In genomic region chr17:78359936-78360370, GRCh38 we compare ENCODE assay signal across 1 cellular context.
TF ChIP-seq lines count a peak whose summit lies in the region.

TSS of gene SOCS3 (minus strand) at chr17:78360077. CDS start at chr17:78359095, 982 bp downstream.

TF ChIP-seq in HepG2, 621 proteins besides CTCF, POLR2A, EP300 and RAD21 (continued from another document and continues in another):
- TF ChIP-seq, protein P1, sequence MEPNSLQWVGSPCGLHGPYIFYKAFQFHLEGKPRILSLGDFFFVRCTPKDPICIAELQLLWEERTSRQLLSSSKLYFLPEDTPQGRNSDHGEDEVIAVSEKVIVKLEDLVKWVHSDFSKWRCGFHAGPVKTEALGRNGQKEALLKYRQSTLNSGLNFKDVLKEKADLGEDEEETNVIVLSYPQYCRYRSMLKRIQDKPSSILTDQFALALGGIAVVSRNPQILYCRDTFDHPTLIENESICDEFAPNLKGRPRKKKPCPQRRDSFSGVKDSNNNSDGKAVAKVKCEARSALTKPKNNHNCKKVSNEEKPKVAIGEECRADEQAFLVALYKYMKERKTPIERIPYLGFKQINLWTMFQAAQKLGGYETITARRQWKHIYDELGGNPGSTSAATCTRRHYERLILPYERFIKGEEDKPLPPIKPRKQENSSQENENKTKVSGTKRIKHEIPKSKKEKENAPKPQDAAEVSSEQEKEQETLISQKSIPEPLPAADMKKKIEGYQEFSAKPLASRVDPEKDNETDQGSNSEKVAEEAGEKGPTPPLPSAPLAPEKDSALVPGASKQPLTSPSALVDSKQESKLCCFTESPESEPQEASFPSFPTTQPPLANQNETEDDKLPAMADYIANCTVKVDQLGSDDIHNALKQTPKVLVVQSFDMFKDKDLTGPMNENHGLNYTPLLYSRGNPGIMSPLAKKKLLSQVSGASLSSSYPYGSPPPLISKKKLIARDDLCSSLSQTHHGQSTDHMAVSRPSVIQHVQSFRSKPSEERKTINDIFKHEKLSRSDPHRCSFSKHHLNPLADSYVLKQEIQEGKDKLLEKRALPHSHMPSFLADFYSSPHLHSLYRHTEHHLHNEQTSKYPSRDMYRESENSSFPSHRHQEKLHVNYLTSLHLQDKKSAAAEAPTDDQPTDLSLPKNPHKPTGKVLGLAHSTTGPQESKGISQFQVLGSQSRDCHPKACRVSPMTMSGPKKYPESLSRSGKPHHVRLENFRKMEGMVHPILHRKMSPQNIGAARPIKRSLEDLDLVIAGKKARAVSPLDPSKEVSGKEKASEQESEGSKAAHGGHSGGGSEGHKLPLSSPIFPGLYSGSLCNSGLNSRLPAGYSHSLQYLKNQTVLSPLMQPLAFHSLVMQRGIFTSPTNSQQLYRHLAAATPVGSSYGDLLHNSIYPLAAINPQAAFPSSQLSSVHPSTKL (CRISPR knock-in tag; IDR thresholded peaks at IDR 0.05) = peak; percentile 70
- TF ChIP-seq, protein P2, sequence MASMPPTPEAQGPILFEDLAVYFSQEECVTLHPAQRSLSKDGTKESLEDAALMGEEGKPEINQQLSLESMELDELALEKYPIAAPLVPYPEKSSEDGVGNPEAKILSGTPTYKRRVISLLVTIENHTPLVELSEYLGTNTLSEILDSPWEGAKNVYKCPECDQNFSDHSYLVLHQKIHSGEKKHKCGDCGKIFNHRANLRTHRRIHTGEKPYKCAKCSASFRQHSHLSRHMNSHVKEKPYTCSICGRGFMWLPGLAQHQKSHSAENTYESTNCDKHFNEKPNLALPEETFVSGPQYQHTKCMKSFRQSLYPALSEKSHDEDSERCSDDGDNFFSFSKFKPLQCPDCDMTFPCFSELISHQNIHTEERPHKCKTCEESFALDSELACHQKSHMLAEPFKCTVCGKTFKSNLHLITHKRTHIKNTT (CRISPR knock-in tag; IDR thresholded peaks at IDR 0.05) = no peak
- TF ChIP-seq NFKBIZ (CRISPR knock-in tag; IDR thresholded peaks at IDR 0.05) (no peak; the same call in 1 of the 2 replicates), KDM2A (CRISPR knock-in tag; IDR thresholded peaks at IDR 0.05; ENCODE audit: borderline replicate concordance, low read depth) (peak; percentile 79; the same call in 1 of the 2 replicates), KLF15 (CRISPR knock-in tag; IDR thresholded peaks at IDR 0.05; ENCODE audit: borderline replicate concordance) (no peak), KAT8 (CRISPR knock-in tag; IDR thresholded peaks at IDR 0.05) (peak; percentile 45; the same call in 1 of the 2 replicates), ZNF576 (CRISPR knock-in tag; IDR thresholded peaks at IDR 0.05) (no peak), SAP130 (CRISPR knock-in tag; IDR thresholded peaks at IDR 0.05; ENCODE audit: low read depth) (peak; percentile 83), DNMT3B (CRISPR knock-in tag; conservative IDR thresholded peaks at IDR 0.05) (0 out of 2 replicates have a peak, but pooled peaks have one; percentile 17), SOX5 (CRISPR knock-in tag; IDR thresholded peaks at IDR 0.05; ENCODE audit: borderline replicate concordance) (peak; percentile 51; the same call in 1 of the 2 replicates), RFX5 (IDR thresholded peaks at IDR 0.05; ENCODE audit: low read depth, low read length) (no peak), SOX6 (IDR thresholded peaks at IDR 0.05) (no peak), SOX6 (CRISPR knock-in tag; IDR thresholded peaks at IDR 0.05) (peak; percentile 19; the same call in 1 of the 2 replicates), MXD4 (CRISPR knock-in tag; IDR thresholded peaks at IDR 0.05) (peak; percentile 56; the same call in 1 of the 2 replicates), ETV6 (CRISPR knock-in tag; conservative IDR thresholded peaks at IDR 0.05) (0 out of 2 replicates have a peak, but pooled peaks have one; percentile 10), JUNB (CRISPR knock-in tag; IDR thresholded peaks at IDR 0.05; ENCODE audit: borderline replicate concordance) (no peak), PLRG1 (conservative IDR thresholded peaks at IDR 0.05) (no peak), ZNF839 (CRISPR knock-in tag; IDR thresholded peaks at IDR 0.05; ENCODE audit: borderline replicate concordance) (no peak), CSRNP1 (CRISPR knock-in tag; IDR thresholded peaks at IDR 0.05) (no peak), AHDC1 (CRISPR knock-in tag; IDR thresholded peaks at IDR 0.05; ENCODE audit: borderline replicate concordance) (no peak), EED (CRISPR knock-in tag; IDR thresholded peaks at IDR 0.05) (0 out of 2 replicates have a peak, but pooled peaks have one; percentile 2), DMTF1 (CRISPR knock-in tag; IDR thresholded peaks at IDR 0.05) (no peak), MTERF4 (CRISPR knock-in tag; IDR thresholded peaks at IDR 0.05) (0 out of 2 replicates have a peak, but pooled peaks have one; percentile 36), ASH2L (IDR thresholded peaks at IDR 0.05; ENCODE audit: insufficient read length, low read depth, low read length) (peak; percentile 20), SAFB2 (CRISPR knock-in tag; IDR thresholded peaks at IDR 0.05; ENCODE audit: borderline replicate concordance, low read depth) (no peak), FIP1L1 (IDR thresholded peaks at IDR 0.05; ENCODE audit: borderline replicate concordance, insufficient read depth, low read depth, low read length) (no peak), MXI1 (IDR thresholded peaks at IDR 0.05; ENCODE audit: borderline replicate concordance, low read depth, low read length) (peak; percentile 66; the same call in 1 of the 3 replicates), ZNF431 (CRISPR knock-in tag; IDR thresholded peaks at IDR 0.05; ENCODE audit: borderline replicate concordance, low read depth) (no peak), ZFY (CRISPR knock-in tag; IDR thresholded peaks at IDR 0.05) (peak; percentile 31; the same call in 1 of the 2 replicates), SP5 (CRISPR knock-in tag; IDR thresholded peaks at IDR 0.05; ENCODE audit: borderline replicate concordance, low read depth) (peak; percentile 76; the same call in 1 of the 2 replicates), ZNF589 (CRISPR knock-in tag; conservative IDR thresholded peaks at IDR 0.05) (0 out of 2 replicates have a peak, but pooled peaks have one; percentile 20)
- TF ChIP-seq, protein P3, sequence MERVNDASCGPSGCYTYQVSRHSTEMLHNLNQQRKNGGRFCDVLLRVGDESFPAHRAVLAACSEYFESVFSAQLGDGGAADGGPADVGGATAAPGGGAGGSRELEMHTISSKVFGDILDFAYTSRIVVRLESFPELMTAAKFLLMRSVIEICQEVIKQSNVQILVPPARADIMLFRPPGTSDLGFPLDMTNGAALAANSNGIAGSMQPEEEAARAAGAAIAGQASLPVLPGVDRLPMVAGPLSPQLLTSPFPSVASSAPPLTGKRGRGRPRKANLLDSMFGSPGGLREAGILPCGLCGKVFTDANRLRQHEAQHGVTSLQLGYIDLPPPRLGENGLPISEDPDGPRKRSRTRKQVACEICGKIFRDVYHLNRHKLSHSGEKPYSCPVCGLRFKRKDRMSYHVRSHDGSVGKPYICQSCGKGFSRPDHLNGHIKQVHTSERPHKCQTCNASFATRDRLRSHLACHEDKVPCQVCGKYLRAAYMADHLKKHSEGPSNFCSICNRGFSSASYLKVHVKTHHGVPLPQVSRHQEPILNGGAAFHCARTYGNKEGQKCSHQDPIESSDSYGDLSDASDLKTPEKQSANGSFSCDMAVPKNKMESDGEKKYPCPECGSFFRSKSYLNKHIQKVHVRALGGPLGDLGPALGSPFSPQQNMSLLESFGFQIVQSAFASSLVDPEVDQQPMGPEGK (CRISPR knock-in tag; IDR thresholded peaks at IDR 0.05) = peak; percentile 89
- TF ChIP-seq, protein P4, sequence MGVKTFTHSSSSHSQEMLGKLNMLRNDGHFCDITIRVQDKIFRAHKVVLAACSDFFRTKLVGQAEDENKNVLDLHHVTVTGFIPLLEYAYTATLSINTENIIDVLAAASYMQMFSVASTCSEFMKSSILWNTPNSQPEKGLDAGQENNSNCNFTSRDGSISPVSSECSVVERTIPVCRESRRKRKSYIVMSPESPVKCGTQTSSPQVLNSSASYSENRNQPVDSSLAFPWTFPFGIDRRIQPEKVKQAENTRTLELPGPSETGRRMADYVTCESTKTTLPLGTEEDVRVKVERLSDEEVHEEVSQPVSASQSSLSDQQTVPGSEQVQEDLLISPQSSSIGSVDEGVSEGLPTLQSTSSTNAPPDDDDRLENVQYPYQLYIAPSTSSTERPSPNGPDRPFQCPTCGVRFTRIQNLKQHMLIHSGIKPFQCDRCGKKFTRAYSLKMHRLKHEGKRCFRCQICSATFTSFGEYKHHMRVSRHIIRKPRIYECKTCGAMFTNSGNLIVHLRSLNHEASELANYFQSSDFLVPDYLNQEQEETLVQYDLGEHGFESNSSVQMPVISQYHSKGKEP (CRISPR knock-in tag; IDR thresholded peaks at IDR 0.05) = no peak
